8 cellular contexts compared by ENCODE assay signal in genomic region chr1:175673236-175674150, GRCh38.
DNase-seq lines count a peak whose midpoint lies in the region; ATAC-seq and TF ChIP-seq lines count a peak whose summit lies in the region.

No MANE protein-coding gene starts in this region.

- H3K4me1 ChIP-seq in colonic mucosa = no peaks in the 10 kb centered on the region

- H3K27me3 Mint-ChIP-seq in neural crest cell (ENCODE audit: low read depth) = no peaks in the 10 kb centered on the region

- intact Hi-C loops in colonic mucosa (cut with DNase I) = no loop called here

- ATAC-seq in GM18907 (IDR thresholded peaks at IDR 0.05; ENCODE audit: unreplicated experiment) (peak; percentile 84), HG02759 (IDR thresholded peaks at IDR 0.05; ENCODE audit: unreplicated experiment) (peak; percentile 87)
- no peak for ATAC-seq in activated naive CD4-positive, alpha-beta T cell treated with anti-CD3 and anti-CD28 coated beads, Interleukin-2, amount 50 U/mL, for 72 hours

- H3K36me3 Mint-ChIP-seq in neural crest cell (ENCODE audit: low read depth) = no peaks in the 10 kb centered on the region
- no peaks in the 10 kb centered on the region for H3K36me3 Mint-ChIP-seq in activated naive CD4-positive, alpha-beta T cell treated with anti-CD3 and anti-CD28 coated beads, Interleukin-2, amount 50 U/mL, for 72 hours

- H3K4me3 ChIP-seq in colonic mucosa = no peak overlapping the region

- H3K4me3 Mint-ChIP-seq in neural crest cell = peak overlapping the region; percentile 77

- peak overlapping the region; percentile 91 for H3K27ac Mint-ChIP-seq in neural crest cell (ENCODE audit: unreplicated experiment)
- H3K27ac Mint-ChIP-seq in activated naive CD4-positive, alpha-beta T cell treated with anti-CD3 and anti-CD28 coated beads, Interleukin-2, amount 50 U/mL, for 72 hours = peak overlapping the region in 1 of 2 donors; percentile 66

- no peaks in the 10 kb centered on the region for H3K36me3 ChIP-seq in colonic mucosa

- H3K4me1 Mint-ChIP-seq in neural crest cell = peaks cover 41% of the 10 kb centered on the region

- no peak for TF ChIP-seq CTCF in neural crest cell (conservative IDR thresholded peaks at IDR 0.05)
- TF ChIP-seq CTCF in colonic mucosa (IDR thresholded peaks at IDR 0.05) = no peak

- peak; percentile 53 for DNase-seq in NCI-H69 (lab: John Stamatoyannopoulos, UW)
- peak; percentile 23 for DNase-seq in neural crest cell (ENCODE audit: low read depth, low spot score)
- DNase-seq in colonic mucosa = no peak
- no peak for DNase-seq in COR-L47 (lab: John Stamatoyannopoulos, UW)
- no peak for DNase-seq in activated naive CD4-positive, alpha-beta T cell treated with anti-CD3 and anti-CD28 coated beads, Interleukin-2, amount 50 U/mL, for 72 hours (ENCODE audit: low spot score in 2 of 2)
- DNase-seq in stimulated activated CD4-positive, alpha-beta T cell treated with anti-CD3 and anti-CD28 coated beads, Interleukin-4, amount 100 ng/mL, for 4 hours = no peak

- H3K9me3 Mint-ChIP-seq in neural crest cell = no peaks in the 10 kb centered on the region
- H3K9me3 Mint-ChIP-seq in activated naive CD4-positive, alpha-beta T cell treated with anti-CD3 and anti-CD28 coated beads, Interleukin-2, amount 50 U/mL, for 72 hours = no peaks in the 10 kb centered on the region

- no peaks in the 10 kb centered on the region for H3K27me3 ChIP-seq in colonic mucosa

- no peak overlapping the region for H3K27ac ChIP-seq in colonic mucosa

- no peaks in the 10 kb centered on the region for H3K9me3 ChIP-seq in colonic mucosa

- H3K9ac ChIP-seq in colonic mucosa (ENCODE audit: low read depth in 2 of 2, low read length in 2 of 2) = no peak overlapping the region

Comparison
In these comparisons a context has a peak if more than half of its experiments do, and no peak if none do; other contexts are left out.
1. ATAC-seq: peak in GM18907 (single experiment) and HG02759 (single experiment); none in activated naive CD4-positive, alpha-beta T cell treated with anti-CD3 and anti-CD28 coated beads, Interleukin-2, amount 50 U/mL, for 72 hours (0 of 2).
2. DNase-seq: peak in NCI-H69 (single experiment) and neural crest cell (single experiment); none in colonic mucosa (single experiment), COR-L47 (single experiment), activated naive CD4-positive, alpha-beta T cell treated with anti-CD3 and anti-CD28 coated beads, Interleukin-2, amount 50 U/mL, for 72 hours (0 of 2) and stimulated activated CD4-positive, alpha-beta T cell treated with anti-CD3 and anti-CD28 coated beads, Interleukin-4, amount 100 ng/mL, for 4 hours (0 of 2).